ENCODE assay signal across 11 cellular contexts in genomic region chr13:26679945-26680516, GRCh38.
DNase-seq lines count a peak whose midpoint lies in the region; FAIRE-seq and TF ChIP-seq lines count a peak whose summit lies in the region.
"Had no signal": no experiment of that assay in that cellular context is flagged by ENCODE, and none has a peak within 500 bp of the region (broad histone marks: within the 10 kb centered on the region; RNA-seq: fewer than 3 reads in every experiment).

No MANE protein-coding gene starts in this region.

- no peak overlapping the region for H3K4me3 ChIP-seq in cardiac muscle cell
- no peak overlapping the region for H3K4me3 ChIP-seq in kidney epithelial cell (ENCODE audit: low read depth, low read length)
- H3K4me3 ChIP-seq in tibial artery = peak overlapping the region; percentile 5 to 30

- H3K36me3 ChIP-seq in cardiac muscle cell (peaks cover 32% of the 10 kb centered on the region), kidney epithelial cell (ENCODE audit: control insufficient read depth, insufficient read depth, low read length) (no peaks in the 10 kb centered on the region), tibial artery (peaks cover 29 to 48% (median 39%) of the 10 kb centered on the region in 3 donors)

- DNase-seq in cardiac muscle cell (ENCODE audit: low read depth in 1 of 2, low spot score in 1 of 2) (peak in 1 of 2 donors; percentile 76), cardiac septum (ENCODE audit: low spot score) (no peak), brain pericyte (ENCODE audit: low read depth, low spot score) (peak; percentile 40), kidney epithelial cell (ENCODE audit: low read depth) (peak; percentile 38), tibial artery (peak in 1 of 2 donors; percentile 78), urothelium cell line (ENCODE audit: low spot score) (no peak), HUDEP-2 (lab: John Stamatoyannopoulos, UW; ENCODE audit: unreplicated experiment in 76 of 76) (no peak), AG20443 (ENCODE audit: low spot score) (no peak)
- DNase-seq: activated CD4-positive, alpha-beta memory T cell treated with anti-CD3 and anti-CD28 coated beads, Interleukin-2, amount 10 ng/mL, durations not matched to agents 7 days and 5 days; activated naive CD4-positive, alpha-beta T cell; NCI-H1105 treated with DMSO at 0.1 percent for 48 hours had no signal

- no peak for FAIRE-seq in urothelium cell line (lab: Jason Lieb, UNC)

- TF ChIP-seq CTCF in cardiac muscle cell (IDR thresholded peaks at IDR 0.05; ENCODE audit: low read depth, low read length) (no peak), kidney epithelial cell (IDR thresholded peaks at IDR 0.05; ENCODE audit: insufficient read depth, low read length, poor library complexity, severe bottlenecking) (no peak), tibial artery (IDR thresholded peaks at IDR 0.05) (no peak)

- H3K4me1 ChIP-seq in cardiac muscle cell (ENCODE audit: low read depth) (no peaks in the 10 kb centered on the region), tibial artery (peaks cover 0 to 16% (median 2%) of the 10 kb centered on the region in 4 donors)

- H3K9me3 ChIP-seq in cardiac muscle cell (ENCODE audit: low read depth) (no peaks in the 10 kb centered on the region), tibial artery (no peaks in the 10 kb centered on the region)

- H3K27me3 ChIP-seq in cardiac muscle cell (no peaks in the 10 kb centered on the region), kidney epithelial cell (ENCODE audit: control insufficient read depth, insufficient read depth, low read length) (no peaks in the 10 kb centered on the region), tibial artery (no peaks in the 10 kb centered on the region)

- intact Hi-C loops in cardiac septum (cut with DNase I) (no loop called here), tibial artery (cut with DNase I; ENCODE audit: low total_unique reads) (no loop called here)

- peak overlapping the region; percentile 28 for H3K27ac ChIP-seq in cardiac muscle cell
- H3K27ac ChIP-seq in tibial artery = peak overlapping the region; percentile 65

Comparison
In these comparisons a context has a peak if more than half of its experiments do, and no peak if none do; other contexts are left out.
1. DNase-seq: peak in brain pericyte (single experiment) and kidney epithelial cell (single experiment); none in cardiac septum (single experiment), urothelium cell line (single experiment), HUDEP-2 (0 of 76) and AG20443 (single experiment).
2. H3K4me3 ChIP-seq: peak in tibial artery (2 of 2); none in cardiac muscle cell (single experiment) and kidney epithelial cell (single experiment).